Comparison of ENCODE assay signal across 1 cellular context in genomic region chr1:8077120-8077573, GRCh38.
TF ChIP-seq lines count a peak whose summit lies in the region.

No MANE protein-coding gene starts in this region.

TF ChIP-seq in K562, 482 proteins besides CTCF, POLR2A, EP300 and RAD21 (continued from another document and continues in another):
- TF ChIP-seq TFAP4 (CRISPR knock-in tag; IDR thresholded peaks at IDR 0.05; ENCODE audit: borderline replicate concordance), result peak; percentile 78
- TF ChIP-seq KAT2B (IDR thresholded peaks at IDR 0.05; ENCODE audit: low read depth, low read length), result no peak
- TF ChIP-seq SP2 (IDR thresholded peaks at IDR 0.05; ENCODE audit: extremely low read depth, low read depth, low read length, poor library complexity, severe bottlenecking), result no peak
- no peak for TF ChIP-seq ZZZ3 (IDR thresholded peaks at IDR 0.05)
- no peak for TF ChIP-seq SREBF1 (IDR thresholded peaks at IDR 0.05; ENCODE audit: borderline replicate concordance, low read depth, low read length)
- TF ChIP-seq XRCC4 (IDR thresholded peaks at IDR 0.05; ENCODE audit: extremely low read depth, insufficient read depth, insufficient read length), result no peak
- TF ChIP-seq CTBP1 (IDR thresholded peaks at IDR 0.05; ENCODE audit: borderline replicate concordance), result no peak
- no peak for TF ChIP-seq TCF3 (CRISPR knock-in tag; IDR thresholded peaks at IDR 0.05)
- no peak for TF ChIP-seq TCF7 (IDR thresholded peaks at IDR 0.05; ENCODE audit: borderline replicate concordance)
- no peak for TF ChIP-seq HDAC2 (IDR thresholded peaks at IDR 0.05)
- TF ChIP-seq BRD4 (IDR thresholded peaks at IDR 0.05), result no peak
- no peak for TF ChIP-seq YBX1 (IDR thresholded peaks at IDR 0.05)
- 0 out of 2 replicates have a peak, but pooled peaks have one; percentile 27 for TF ChIP-seq BACH1 (tag; IDR thresholded peaks at IDR 0.05)
- TF ChIP-seq ZNF764 (CRISPR knock-in tag; IDR thresholded peaks at IDR 0.05; ENCODE audit: low read depth), result no peak
- TF ChIP-seq THRA (IDR thresholded peaks at IDR 0.05), result no peak
- TF ChIP-seq ZNF280B (CRISPR knock-in tag; IDR thresholded peaks at IDR 0.05), result no peak
- TF ChIP-seq ZFP36 (IDR thresholded peaks at IDR 0.05; ENCODE audit: low read depth, low read length, partially characterized antibody), result no peak
- TF ChIP-seq PTRF (tag; IDR thresholded peaks at IDR 0.05), result no peak
- no peak for TF ChIP-seq KAT7 (CRISPR knock-in tag; IDR thresholded peaks at IDR 0.05; ENCODE audit: borderline replicate concordance)
- no peak for TF ChIP-seq ZNF398 (CRISPR knock-in tag; IDR thresholded peaks at IDR 0.05)
- no peak for TF ChIP-seq POLR2H (tag; IDR thresholded peaks at IDR 0.05; ENCODE audit: low read depth)
- no peak for TF ChIP-seq FOXJ3 (CRISPR knock-in tag; IDR thresholded peaks at IDR 0.05)
- TF ChIP-seq FOXJ2 (tag; IDR thresholded peaks at IDR 0.05), result no peak
- TF ChIP-seq ZNF507 (tag; conservative IDR thresholded peaks at IDR 0.05), result no peak
- no peak for TF ChIP-seq MCM5 (IDR thresholded peaks at IDR 0.05; ENCODE audit: low read depth)
- TF ChIP-seq RUNX1 (IDR thresholded peaks at IDR 0.05; ENCODE audit: low read depth), result no peak
- no peak for TF ChIP-seq TSHZ1 (CRISPR knock-in tag; IDR thresholded peaks at IDR 0.05)
- TF ChIP-seq ZNF77 (CRISPR knock-in tag; IDR thresholded peaks at IDR 0.05), result no peak
- TF ChIP-seq NFRKB (IDR thresholded peaks at IDR 0.05; ENCODE audit: low read depth), result no peak
- no peak for TF ChIP-seq HES1 (IDR thresholded peaks at IDR 0.05; ENCODE audit: low read depth)
- TF ChIP-seq PML (IDR thresholded peaks at IDR 0.05; ENCODE audit: low read length), result no peak
- 0 out of 2 replicates have a peak, but pooled peaks have one; percentile 31 for TF ChIP-seq GATAD2B (IDR thresholded peaks at IDR 0.05; ENCODE audit: borderline replicate concordance)
- TF ChIP-seq KDM5B (IDR thresholded peaks at IDR 0.05; ENCODE audit: insufficient replicate concordance, low read depth, low read length), result no peak
- TF ChIP-seq NONO (IDR thresholded peaks at IDR 0.05; ENCODE audit: low read depth in 2 of 2, low read length in 1 of 2), result no peak
- TF ChIP-seq NR0B1 (IDR thresholded peaks at IDR 0.05; ENCODE audit: partially characterized antibody), result no peak
- peak; percentile 39; the same call in 1 of the 2 replicates for TF ChIP-seq MGA (IDR thresholded peaks at IDR 0.05)
